Comparison of ENCODE assay signal across 15 cellular contexts in genomic region chr2:200354823-200355751, GRCh38. TPM values are rescaled to one million over a fixed set of nuclear protein-coding genes. Genes with fewer than 3 reads are reported as not detected.
DNase-seq lines count a peak whose midpoint lies in the region; TF ChIP-seq lines count a peak whose summit lies in the region.
"Had no signal": no experiment of that assay in that cellular context is flagged by ENCODE, and none has a peak within 500 bp of the region (broad histone marks: within the 10 kb centered on the region; RNA-seq: fewer than 3 reads in every experiment).

No MANE protein-coding gene starts in this region.

- WGBS in HUES64, result 93% methylated on average over 12 of the region's 12 CpGs
- WGBS in smooth muscle cell (ENCODE audit: low lambda C conversion rate), result 79% methylated on average over 12 of the region's 12 CpGs

- H3K4me2 ChIP-seq in smooth muscle cell, result no peak overlapping the region

- peaks cover 33% of the 10 kb centered on the region for H3F3A ChIP-seq in smooth muscle cell (ENCODE audit: low read depth)

- H3K9ac ChIP-seq in HUES64 (ENCODE audit: low read depth, low read length) (no peak overlapping the region; the same call in 1 of the 2 replicates), smooth muscle cell (ENCODE audit: low read depth) (no peak overlapping the region)

- DNase-seq in RPMI7951 (ENCODE audit: low read depth) (peak; percentile 14), fibroblast of peridontal ligament (ENCODE audit: extremely low read depth) (peak; percentile 53), smooth muscle cell (lab: John Stamatoyannopoulos, UW; ENCODE audit: unreplicated experiment) (no peak), SW480 (ENCODE audit: low spot score) (no peak), dermis blood vessel endothelial cell (no peak)
- no peak for DNase-seq in stimulated activated CD4-positive, alpha-beta T cell treated with anti-CD3 and anti-CD28 coated beads, Interleukin-15, amount 100 ng/mL, for 24 hours
- DNase-seq: activated CD8-positive, alpha-beta memory T cell treated with anti-CD3 and anti-CD28 coated beads for 24 hours; activated naive CD8-positive, alpha-beta T cell treated with anti-CD3 and anti-CD28 coated beads for 36 hours; natural killer cell; NCI-H146; SIG-M5; stimulated activated CD8-positive, alpha-beta memory T cell treated with anti-CD3 and anti-CD28 coated beads, Interleukin-4, amount 100 ng/mL, for 48 hours; substantia nigra had no signal

- peaks cover 92% of the 10 kb centered on the region for H4K20me1 ChIP-seq in smooth muscle cell (ENCODE audit: low read depth)

- TF ChIP-seq CTCF in smooth muscle cell (IDR thresholded peaks at IDR 0.05; ENCODE audit: borderline replicate concordance, insufficient read depth, poor library complexity, severe bottlenecking), result no peak

- H3K36me3 ChIP-seq in HUES64 (ENCODE audit: insufficient read depth, low read length) (no peaks in the 10 kb centered on the region), smooth muscle cell (ENCODE audit: low read depth) (no peaks in the 10 kb centered on the region)

- H3K4me3 ChIP-seq in HUES64 (ENCODE audit: low read length) (no peak overlapping the region), smooth muscle cell (no peak overlapping the region)
- H3K4me3 ChIP-seq: lung had no signal

- peaks cover 79% of the 10 kb centered on the region for H3K4me1 ChIP-seq in HUES64 (ENCODE audit: insufficient read depth, low read length)
- peaks cover 44% of the 10 kb centered on the region for H3K4me1 ChIP-seq in smooth muscle cell (ENCODE audit: low read depth)

- H3K27ac ChIP-seq in HUES64 (ENCODE audit: low read depth, low read length) (peak overlapping the region; percentile 29), smooth muscle cell (ENCODE audit: low read depth) (peak overlapping the region; percentile 74)

- no peaks in the 10 kb centered on the region for H3K27me3 ChIP-seq in HUES64 (ENCODE audit: insufficient read depth, low read length)
- no peaks in the 10 kb centered on the region for H3K27me3 ChIP-seq in smooth muscle cell (ENCODE audit: low read depth)

- H3K9me3 ChIP-seq in HUES64 (ENCODE audit: insufficient read depth, low read depth, low read length), result no peaks in the 10 kb centered on the region
- no peaks in the 10 kb centered on the region for H3K9me3 ChIP-seq in smooth muscle cell (replicated peaks; ENCODE audit: low read depth)

- H3K79me2 ChIP-seq in smooth muscle cell (ENCODE audit: low read depth), result peaks cover 100% of the 10 kb centered on the region

- H2AFZ ChIP-seq in smooth muscle cell (ENCODE audit: low read depth), result no peak overlapping the region

RNA-seq across cellular contexts. Expression of gene SPATS2L, which starts 48.6 kb away (rescaled TPM):
- 96.4 TPM for polyA plus RNA-seq in HUES64 (2013, experiment 1 of 2)
- polyA plus RNA-seq in HUES64 (2013, experiment 2 of 2), result 91.2 TPM
- 117 and 148 TPM in 2 replicates for total RNA-seq in RPMI7951 (2014; rRNA removed; shearing (Covaris generic))
- 314 and 356 TPM in 2 replicates for total RNA-seq in smooth muscle cell
- 394 and 432 TPM in 2 replicates for polyA plus RNA-seq in smooth muscle cell
- 21.3 and 54.0 TPM in 2 replicates for total RNA-seq in dermis blood vessel endothelial cell

Comparison
In these comparisons a context has a peak if more than half of its experiments do, and no peak if none do; other contexts are left out.
1. DNase-seq: peak in RPMI7951 (single experiment) and fibroblast of peridontal ligament (single experiment); none in smooth muscle cell (single experiment), SW480 (single experiment), stimulated activated CD4-positive, alpha-beta T cell treated with anti-CD3 and anti-CD28 coated beads, Interleukin-15, amount 100 ng/mL, for 24 hours (single experiment) and dermis blood vessel endothelial cell (single experiment).